In genomic region chr13:114281351-114282142, GRCh38 we compare ENCODE assay signal across 8 cellular contexts. TPM values are rescaled to one million over a fixed set of nuclear protein-coding genes. Genes with fewer than 3 reads are reported as not detected.
DNase-seq lines count a peak whose midpoint lies in the region; ATAC-seq and TF ChIP-seq lines count a peak whose summit lies in the region.

TSS of gene UPF3A (plus strand) at chr13:114281601. CDS start at chr13:114281640, 39 bp downstream.

- peaks cover 0 to 23% (median 4%) of the 10 kb centered on the region in 4 donors for H3K4me1 ChIP-seq in right lobe of liver

- peak within 1 kb of the TSS; percentile 88 to 91 (median 91) for H3K27ac ChIP-seq in right lobe of liver

- 2% methylated on average over 24 of the region's 99 CpGs for WGBS in right lobe of liver (ENCODE audit: insufficient coverage, low coverage, low lambda C conversion rate, missing lambda C conversion rate)

- intact Hi-C loops in right lobe of liver (cut with DNase I) = no loop called here

- ATAC-seq in GM19328 (IDR thresholded peaks at IDR 0.05; ENCODE audit: unreplicated experiment) = peak; percentile 59
- peak; percentile 38 for ATAC-seq in HG03469 (IDR thresholded peaks at IDR 0.05; ENCODE audit: unreplicated experiment)
- ATAC-seq in right lobe of liver = peak; percentile 88 to 95 (median 92)

- H3K36me3 ChIP-seq in right lobe of liver = peaks cover 0 to 4% (median 0%) of the 10 kb centered on the region in 4 donors

- peak within 1 kb of the TSS; percentile 61 to 78 (median 66) for H3K4me3 ChIP-seq in right lobe of liver

- no peaks in the 10 kb centered on the region for H3K27me3 ChIP-seq in right lobe of liver

- peak; percentile 72 to 99 (median 95) for DNase-seq in C1 segment of cervical spinal cord (lab: John Stamatoyannopoulos, UW)
- peak; percentile 88 for DNase-seq in NCI-H748 (lab: John Stamatoyannopoulos, UW; ENCODE audit: unreplicated experiment)
- DNase-seq in activated CD4-positive, alpha-beta T cell treated with anti-CD3 and anti-CD28 coated beads, Interleukin-2, amount 50 U/mL, for 48 hours = peak; percentile 88 to 90
- peak; percentile 78 to 95 for DNase-seq in dermis microvascular lymphatic vessel endothelial cell (ENCODE audit: low read depth in 2 of 2)
- peak; percentile 95 to 96 (median 96) for DNase-seq in right lobe of liver
- DNase-seq in stimulated activated CD4-positive, alpha-beta T cell treated with anti-CD3 and anti-CD28 coated beads, Interleukin-4, amount 100 ng/mL, for 4 hours = peak; percentile 87

- H3K9me3 ChIP-seq in right lobe of liver = no peaks in the 10 kb centered on the region

- no peak for TF ChIP-seq CTCF in right lobe of liver (IDR thresholded peaks at IDR 0.05)

- peak; percentile 79 for TF ChIP-seq POLR2A in right lobe of liver (IDR thresholded peaks at IDR 0.05)

RNA-seq across cellular contexts. Expression of gene UPF3A, which starts in this region (rescaled TPM):
- 12.2 and 20.6 TPM in 2 replicates for total RNA-seq in dermis microvascular lymphatic vessel endothelial cell
- 10 to 100 TPM; 10.6 to 24.3 (median 14.8) TPM for total RNA-seq in right lobe of liver

Comparison
In these comparisons a context has a peak if more than half of its experiments do, and no peak if none do; other contexts are left out.
1. Peak in every context shown above with its lines: DNase-seq, ATAC-seq, H3K4me3 ChIP-seq and H3K27ac ChIP-seq.
2. ATAC-seq: peak in every context shown above with its lines; median percentile 92 in right lobe of liver; 59 in GM19328; 38 in HG03469.